In genomic region chr19:55385236-55385748, GRCh38 we compare ENCODE assay signal across 8 cellular contexts. TPM values are rescaled to one million over a fixed set of nuclear protein-coding genes. Genes with fewer than 3 reads are reported as not detected.
DNase-seq lines count a peak whose midpoint lies in the region; ATAC-seq and TF ChIP-seq lines count a peak whose summit lies in the region.

No MANE protein-coding gene starts in this region.

- CTCF ChIA-PET in RWPE1 (lab: Yijun Ruan, JAX): no interaction called here

- H3K36me3 Mint-ChIP-seq in nephron (ENCODE audit: low read depth): peaks cover 29% of the 10 kb centered on the region

- H2AFZ ChIP-seq in DND-41 (ENCODE audit: low read depth, low read length): peak overlapping the region; percentile 81
- H2AFZ ChIP-seq in Loucy (ENCODE audit: low read length): peak overlapping the region; percentile 85

- H3K4me1 ChIP-seq in DND-41 (ENCODE audit: insufficient read depth, low read length) (peaks cover 63% of the 10 kb centered on the region), Loucy (ENCODE audit: insufficient read depth, low read length, poor library complexity, severe bottlenecking) (peaks cover 49% of the 10 kb centered on the region)

- H3K36me3 ChIP-seq in DND-41 (ENCODE audit: insufficient read depth, low read length) (peaks cover 43% of the 10 kb centered on the region), H7 (replicated peaks; ENCODE audit: control insufficient read depth, insufficient read depth, low read length) (peaks cover 28% of the 10 kb centered on the region), Loucy (ENCODE audit: insufficient read depth, low read length) (peaks cover 23% of the 10 kb centered on the region; the same call in 1 of the 2 replicates)

- H4K20me1 ChIP-seq in DND-41 (ENCODE audit: insufficient read depth, low read length) (peaks cover 45% of the 10 kb centered on the region), Loucy (ENCODE audit: insufficient read depth, low read length, poor library complexity, severe bottlenecking) (peaks cover 45% of the 10 kb centered on the region)

- H3K9ac ChIP-seq in DND-41 (ENCODE audit: low read depth, low read length) (peak overlapping the region; percentile 82), Loucy (ENCODE audit: low read depth, low read length, poor library complexity, severe bottlenecking) (peak overlapping the region; percentile 99)

- peaks cover 6% of the 10 kb centered on the region for H3K27me3 Mint-ChIP-seq in nephron (ENCODE audit: low read depth)

- DNase-seq in DND-41: peak; percentile 97
- DNase-seq in H7: peak; percentile 93
- peak; percentile 89 for DNase-seq in RWPE1 (ENCODE audit: low spot score)
- peak; percentile 92 for DNase-seq in activated effector memory CD4-positive, alpha-beta T cell treated with Interleukin-2 at 50 U/mL for 16 hours
- peak; percentile 95 for DNase-seq in fibroblast of the conjunctiva (ENCODE audit: low read depth)
- DNase-seq in stimulated activated naive CD4-positive, alpha-beta T cell treated with Interleukin-2 at 50 U/mL for 16 hours (lab: John Stamatoyannopoulos, UW): peak; percentile 94

- no peaks in the 10 kb centered on the region for H3K9me3 Mint-ChIP-seq in nephron

- peak overlapping the region; percentile 92 to 98 (median 98) for H3K27ac Mint-ChIP-seq in nephron

- TF ChIP-seq CTCF in DND-41 (IDR thresholded peaks at IDR 0.05; ENCODE audit: borderline replicate concordance, extremely low read depth, low read length, poor library complexity, severe bottlenecking): no peak
- no peak for TF ChIP-seq CTCF in Loucy (conservative IDR thresholded peaks at IDR 0.05; ENCODE audit: low read length)
- TF ChIP-seq CTCF in RWPE1 (conservative IDR thresholded peaks at IDR 0.05; ENCODE audit: low read depth): no peak
- no peak for TF ChIP-seq CTCF in nephron (IDR thresholded peaks at IDR 0.05; ENCODE audit: unreplicated experiment in 3 of 3)

- ATAC-seq in DND-41 (ENCODE audit: insufficient read depth, low read depth): peak; percentile 82

- H3K4me3 ChIP-seq in DND-41 (ENCODE audit: low read depth in 1 of 2, low read length in 2 of 2): peak overlapping the region; percentile 43 to 69
- peak overlapping the region; percentile 94 for H3K4me3 ChIP-seq in H7 (ENCODE audit: insufficient read depth, low read depth, low read length)
- peak overlapping the region; percentile 100 for H3K4me3 ChIP-seq in Loucy (ENCODE audit: low read length, poor library complexity, severe bottlenecking)

- H3K9me3 ChIP-seq in DND-41 (ENCODE audit: insufficient read depth, low read length, severe bottlenecking) (no peaks in the 10 kb centered on the region), Loucy (ENCODE audit: insufficient read depth, low read depth, low read length) (no peaks in the 10 kb centered on the region)

- H3K9me2 ChIP-seq in Loucy (replicated peaks; ENCODE audit: low read depth, low read length): no peaks in the 10 kb centered on the region

- H3K27me3 ChIP-seq in DND-41 (ENCODE audit: insufficient read depth, low read length, poor library complexity) (no peaks in the 10 kb centered on the region), H7 (ENCODE audit: control insufficient read depth, insufficient read depth, low read length) (peaks cover 13% of the 10 kb centered on the region; the same call in 1 of the 2 replicates), Loucy (ENCODE audit: insufficient read depth, low read length, poor library complexity, severe bottlenecking) (no peaks in the 10 kb centered on the region)

- H3K4me2 ChIP-seq in DND-41 (ENCODE audit: insufficient read depth, low read length): peak overlapping the region; percentile 98
- H3K4me2 ChIP-seq in Loucy (ENCODE audit: low read depth, low read length, poor library complexity, severe bottlenecking): peak overlapping the region; percentile 75

- peaks cover 77% of the 10 kb centered on the region for H3K79me2 ChIP-seq in DND-41 (ENCODE audit: insufficient read depth, low read length)
- peaks cover 59% of the 10 kb centered on the region for H3K79me2 ChIP-seq in Loucy (ENCODE audit: insufficient read depth, low read length)

- POLR2A ChIA-PET in RWPE1 (lab: Yijun Ruan, JAX; ENCODE audit: low non-redundant PET): interaction anchor here (0.7 to 1.2 kb wide), 2 partner anchors 13 to 77 kb away, joined by 3 read pairs; no protein-coding TSS in a partner anchor

- H3K4me1 Mint-ChIP-seq in nephron: peaks cover 44% of the 10 kb centered on the region

- H3K27ac ChIP-seq in DND-41 (ENCODE audit: low read length): peak overlapping the region; percentile 93
- H3K27ac ChIP-seq in RWPE1: peak overlapping the region; percentile 98

- H3K4me3 Mint-ChIP-seq in nephron: peak overlapping the region; percentile 100

- no peaks in the 10 kb centered on the region for H3F3A ChIP-seq in Loucy (ENCODE audit: low read depth)

RNA-seq across cellular contexts. Expression of gene RPL28, which starts 0.4 kb away (rescaled TPM):
- total RNA-seq in H7 (2014; rRNA removed; shearing (Covaris generic)): 458 and 505 TPM in 2 replicates

RNA-seq across cellular contexts. Expression of gene TMEM238, which starts 1.2 kb away (rescaled TPM):
- total RNA-seq in H7 (2014; rRNA removed; shearing (Covaris generic)): 1.0 TPM in 1 of 2 replicates, not detected in the other

RNA-seq across cellular contexts. Expression of gene TMEM190, which starts 8.7 kb away (rescaled TPM):
- not detected in 2 replicates for total RNA-seq in H7 (2014; rRNA removed; shearing (Covaris generic))

RNA-seq across cellular contexts. Expression of gene IL11, which starts 15.0 kb away (rescaled TPM):
- 0.59 and 1.2 TPM in 2 replicates for total RNA-seq in H7 (2014; rRNA removed; shearing (Covaris generic))

RNA-seq across cellular contexts. Expression of gene GARIN5B, which starts 22.2 kb away (rescaled TPM):
- total RNA-seq in H7 (2014; rRNA removed; shearing (Covaris generic)): not detected in 2 replicates

Comparison
In these comparisons a context has a peak if more than half of its experiments do, and no peak if none do; other contexts are left out.
1. Peak in every context shown above with its lines: DNase-seq, ATAC-seq, H3K4me3 ChIP-seq and H3K27ac ChIP-seq.